ENCODE assay signal across 11 cellular contexts in genomic region chr10:110916554-110917346, GRCh38. TPM values are rescaled to one million over a fixed set of nuclear protein-coding genes. Genes with fewer than 3 reads are reported as not detected.
DNase-seq lines count a peak whose midpoint lies in the region; ATAC-seq and TF ChIP-seq lines count a peak whose summit lies in the region.
"Had no signal": no experiment of that assay in that cellular context is flagged by ENCODE, and none has a peak within 500 bp of the region (broad histone marks: within the 10 kb centered on the region; RNA-seq: fewer than 3 reads in every experiment).

No MANE protein-coding gene starts in this region.

- H3K9me3 Mint-ChIP-seq in Caco-2 (ENCODE audit: unreplicated experiment) (no peaks in the 10 kb centered on the region), brain (no peaks in the 10 kb centered on the region), neural crest cell (no peaks in the 10 kb centered on the region)
- H3K9me3 Mint-ChIP-seq: memory B cell had no signal

- intact Hi-C loops in Caco-2 (cut with micrococcal nuclease; ENCODE audit: unreplicated experiment): loop anchor here (10.0 kb wide), 1 partner anchor 612 kb away; the partner anchor contains the start of gene SMNDC1

- no peak for TF ChIP-seq CTCF in Caco-2 (IDR thresholded peaks at IDR 0.05; ENCODE audit: insufficient read depth in 1 of 2, low read depth in 1 of 2, low read length in 1 of 2, severe bottlenecking in 1 of 2, unreplicated experiment in 1 of 2)
- TF ChIP-seq CTCF in brain (conservative IDR thresholded peaks at IDR 0.05): no peak
- no peak for TF ChIP-seq CTCF in neural crest cell (conservative IDR thresholded peaks at IDR 0.05)

- no peaks in the 10 kb centered on the region for H3K27me3 ChIP-seq in Caco-2 (replicated peaks; ENCODE audit: control insufficient read depth, insufficient read depth, low read length)

- ATAC-seq in HG03432 (IDR thresholded peaks at IDR 0.05; ENCODE audit: unreplicated experiment) (no peak), GM19328 (IDR thresholded peaks at IDR 0.05; ENCODE audit: unreplicated experiment) (no peak)
- ATAC-seq: HepG2 had no signal

- DNase-seq in Caco-2: peak in 1 of 2 experiments; percentile 13
- peak; percentile 36 for DNase-seq in LoVo (ENCODE audit: low spot score)
- DNase-seq in neural crest cell (ENCODE audit: low read depth, low spot score): no peak
- no peak for DNase-seq in NCI-H526 (lab: John Stamatoyannopoulos, UW)
- DNase-seq in NCI-H146 (lab: John Stamatoyannopoulos, UW): no peak
- DNase-seq: stimulated activated CD4-positive, alpha-beta T cell treated with anti-CD3 and anti-CD28 coated beads, Interleukin-2, amount 100 ng/mL, for 48 hours had no signal

- no peaks in the 10 kb centered on the region for H3K27me3 Mint-ChIP-seq in Caco-2 (ENCODE audit: insufficient read depth, unreplicated experiment)
- peaks cover 13% of the 10 kb centered on the region for H3K27me3 Mint-ChIP-seq in brain
- H3K27me3 Mint-ChIP-seq in neural crest cell (ENCODE audit: low read depth): no peaks in the 10 kb centered on the region
- H3K27me3 Mint-ChIP-seq: memory B cell had no signal

- no TSS peak for BruUV-seq in Caco-2 (replicated peaks; lab: Mats Ljungman, UMichigan)

- POLR2A ChIA-PET in Caco-2 (lab: Charles Lee): interaction anchor here (0.6 kb wide), 1 partner anchor 71 kb away, joined by 3 read pairs; no protein-coding TSS in a partner anchor

- H3K9me3 ChIP-seq in Caco-2: no peaks in the 10 kb centered on the region

- peaks cover 12% of the 10 kb centered on the region; the same call in 1 of the 2 replicates for H3K4me1 ChIP-seq in Caco-2

- H3K36me3 Mint-ChIP-seq in Caco-2 (ENCODE audit: insufficient read depth, unreplicated experiment): peaks cover 13% of the 10 kb centered on the region
- no peaks in the 10 kb centered on the region for H3K36me3 Mint-ChIP-seq in brain
- no peaks in the 10 kb centered on the region for H3K36me3 Mint-ChIP-seq in neural crest cell (ENCODE audit: low read depth)
- H3K36me3 Mint-ChIP-seq: memory B cell had no signal

- peak overlapping the region; percentile 100 for H3K27ac Mint-ChIP-seq in Caco-2 (ENCODE audit: unreplicated experiment)
- peak overlapping the region in 4 of 5 experiments; percentile 57 to 100 (median 74) for H3K27ac Mint-ChIP-seq in brain
- no peak overlapping the region for H3K27ac Mint-ChIP-seq in neural crest cell (ENCODE audit: unreplicated experiment)

- H3K4me1 Mint-ChIP-seq in Caco-2 (ENCODE audit: low read depth, unreplicated experiment) (peaks cover 15% of the 10 kb centered on the region), brain (peaks cover 39% of the 10 kb centered on the region), neural crest cell (peaks cover 29% of the 10 kb centered on the region)

- no peak overlapping the region for H3K4me3 ChIP-seq in Caco-2 (ENCODE audit: low read depth, low read length)

- H3K36me3 ChIP-seq in Caco-2 (ENCODE audit: control insufficient read depth, insufficient read depth, low read length): no peaks in the 10 kb centered on the region

- H3K4me3 Mint-ChIP-seq in Caco-2 (ENCODE audit: unreplicated experiment) (peak overlapping the region; percentile 79), brain (peak overlapping the region; percentile 91 to 96 (median 92)), neural crest cell (peak overlapping the region; percentile 100)

- CTCF ChIA-PET in Caco-2 (lab: Charles Lee): interaction anchor here (0.5 kb wide), 1 partner anchor 44 kb away, joined by 3 read pairs; no protein-coding TSS in a partner anchor

RNA-seq across cellular contexts. Expression of gene BBIP1, which starts 2.2 kb away (rescaled TPM):
- total RNA-seq in Caco-2 (2022) (16.7 and 19.2 TPM in 2 replicates), neural crest cell (33.6 and 37.8 TPM in 2 replicates)
- polyA plus RNA-seq in brain (ENCODE audit: insufficient read depth, low read depth, low replicate concordance): 32.5 TPM

RNA-seq across cellular contexts. Expression of gene SHOC2, which starts 2.7 kb away (rescaled TPM):
- total RNA-seq in Caco-2 (2022): 36.1 and 38.5 TPM in 2 replicates
- 10.1 TPM for polyA plus RNA-seq in brain (ENCODE audit: insufficient read depth, low read depth, low replicate concordance)
- 30.1 and 34.9 TPM in 2 replicates for total RNA-seq in neural crest cell

RNA-seq across cellular contexts. Expression of gene PDCD4, which starts 45.0 kb away (rescaled TPM):
- total RNA-seq in Caco-2 (2022): 65.5 and 66.1 TPM in 2 replicates
- 37.4 TPM for polyA plus RNA-seq in brain (ENCODE audit: insufficient read depth, low read depth, low replicate concordance)
- 37.8 and 41.9 TPM in 2 replicates for total RNA-seq in neural crest cell
